Comparison of ENCODE assay signal across 1 cellular context in genomic region chr6:30932665-30933365, GRCh38.
TF ChIP-seq lines count a peak whose summit lies in the region.

No MANE protein-coding gene starts in this region.

TF ChIP-seq in HCT116, 20 proteins besides CTCF, POLR2A, EP300 and RAD21:
- TF ChIP-seq FOSL1 (IDR thresholded peaks at IDR 0.05; ENCODE audit: low read depth) (no peak), CEBPB (IDR thresholded peaks at IDR 0.05; ENCODE audit: low read depth) (no peak), SRF (IDR thresholded peaks at IDR 0.05; ENCODE audit: low read depth) (no peak), ELF1 (IDR thresholded peaks at IDR 0.05; ENCODE audit: borderline replicate concordance, low read depth) (no peak)
